ENCODE assay signal across 22 cellular contexts in the genomic region with DNA sequence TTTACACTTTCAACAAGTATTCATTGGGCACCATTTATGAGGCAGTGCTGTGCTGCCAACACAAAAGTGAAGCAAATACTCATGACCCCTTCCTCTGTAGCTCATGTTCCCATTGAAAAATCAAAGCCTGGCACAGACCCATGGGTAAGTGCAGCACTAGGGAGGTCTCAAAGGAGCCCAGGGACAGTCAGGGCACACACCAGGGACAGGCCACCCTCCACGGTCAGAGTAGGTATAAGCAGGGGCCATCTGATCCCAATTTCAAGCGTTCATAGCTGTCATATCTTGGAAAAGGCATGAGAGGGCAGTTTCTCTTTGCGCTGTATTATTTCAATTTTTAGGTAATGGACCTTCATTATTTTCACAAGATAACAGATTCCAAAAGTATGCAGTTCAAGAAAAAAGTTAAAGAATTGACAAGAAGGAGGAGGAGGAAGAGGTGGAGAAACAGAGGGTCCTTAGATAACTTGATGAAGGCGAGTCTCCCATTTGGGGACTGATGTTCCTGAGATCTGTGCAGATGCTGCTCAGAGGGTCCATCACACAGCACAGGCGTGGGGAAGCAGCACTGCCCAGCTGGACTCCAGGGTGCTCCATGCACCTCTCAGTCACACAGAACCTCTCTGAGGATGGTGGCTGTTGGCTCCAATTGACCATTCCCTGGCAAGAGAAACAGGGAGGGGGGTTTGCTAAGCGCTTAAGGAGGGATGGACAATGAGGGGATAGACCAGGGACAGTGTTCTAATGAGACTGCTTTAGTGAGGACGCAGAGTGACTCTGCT. TPM values are rescaled to one million over a fixed set of nuclear protein-coding genes. Genes with fewer than 3 reads are reported as not detected.
A peak's percentile ranks its signal among the peaks of the same experiment; 100 is the strongest.
DNase-seq lines count a peak whose midpoint lies in the region; ATAC-seq, FAIRE-seq and TF ChIP-seq lines count a peak whose summit lies in the region.
"Had no signal": no experiment of that assay in that cellular context is flagged by ENCODE, and none has a peak within 500 bp of the region (broad histone marks: within the 10 kb centered on the region; RNA-seq: fewer than 3 reads in every experiment).

No MANE protein-coding gene starts in this region.

- H3K4me1 Mint-ChIP-seq in activated T-cell treated with anti-CD3 and anti-CD28 coated beads, Interleukin-2, amount 50 U/mL, for 24 hours (ENCODE audit: low read depth), result peaks cover 13% of the 10 kb centered on the region
- H3K4me1 Mint-ChIP-seq: B cell; CD8-positive, alpha-beta memory T cell had no signal

- H3K27me3 ChIP-seq in BLaER1 treated with 17β-estradiol and CSF1 and Interleukin-3, amounts not matched to agents 10 nM and 100 nM, result no peaks in the 10 kb centered on the region
- H3K27me3 ChIP-seq in endothelial cell of umbilical vein (ENCODE audit: control insufficient read depth in 2 of 2, insufficient read depth in 2 of 2, low read length in 2 of 2), result no peaks in the 10 kb centered on the region
- H3K27me3 ChIP-seq: BLaER1 had no signal

- H4K20me1 ChIP-seq in BLaER1 treated with 17β-estradiol and CSF1 and Interleukin-3, amounts not matched to agents 10 nM and 100 nM, result no peaks in the 10 kb centered on the region
- H4K20me1 ChIP-seq in endothelial cell of umbilical vein (replicated peaks; ENCODE audit: control insufficient read depth, extremely low read depth, insufficient read depth, low read length), result no peaks in the 10 kb centered on the region
- H4K20me1 ChIP-seq: BLaER1 had no signal

- no peak overlapping the region for H3K4me3 Mint-ChIP-seq in activated T-cell treated with anti-CD3 and anti-CD28 coated beads, Interleukin-2, amount 50 U/mL, for 24 hours
- H3K4me3 Mint-ChIP-seq: B cell; CD4-positive, alpha-beta T cell; CD8-positive, alpha-beta memory T cell; HFFc6 had no signal

- no peak for TF ChIP-seq RAD21 in A549 (conservative IDR thresholded peaks at IDR 0.05 in 1 of 2, IDR thresholded peaks at IDR 0.05 in 1 of 2)

- H3K4me1 ChIP-seq in A549 (peaks cover 24% of the 10 kb centered on the region; the same call in 1 of the 3 replicates), endothelial cell of umbilical vein (ENCODE audit: control insufficient read depth, extremely low read depth, insufficient read depth, low read length) (no peaks in the 10 kb centered on the region)
- H3K4me1 ChIP-seq in BLaER1 treated with 17β-estradiol and CSF1 and Interleukin-3, amounts not matched to agents 10 nM and 100 nM, result peaks cover 0 to 64% (median 2%) of the 10 kb centered on the region in 10 experiments; a peak in 8 of 20 replicates
- H3K4me1 ChIP-seq: BLaER1 had no signal

- ATAC-seq in A549, result peak; percentile 69 to 74
- peak; percentile 43 for ATAC-seq in omental fat pad (ENCODE audit: low FRiP score)

- 91% methylated on average over 7 of the region's 7 CpGs for WGBS in A549 (ENCODE audit: missing lambda C conversion rate)

- FAIRE-seq in A549 (lab: Jason Lieb, UNC), result no peak
- no peak for FAIRE-seq in endothelial cell of umbilical vein (lab: Jason Lieb, UNC)
- FAIRE-seq: D721Med, G401.6, GM12892, H54 had no signal

- no peaks in the 10 kb centered on the region for H3K9me1 ChIP-seq in endothelial cell of umbilical vein (replicated peaks; ENCODE audit: control insufficient read depth, extremely low read depth, insufficient read depth, low read length)

- H3K4me3 ChIP-seq in A549, result no peak overlapping the region
- no peak overlapping the region for H3K4me3 ChIP-seq in BLaER1 treated with 17β-estradiol and CSF1 and Interleukin-3, amounts not matched to agents 10 nM and 100 nM
- H3K4me3 ChIP-seq in endothelial cell of umbilical vein (replicated peaks in 1 of 3; ENCODE audit: insufficient read depth in 1 of 3, low read depth in 1 of 3, low read length in 3 of 3), result no peak overlapping the region
- H3K4me3 ChIP-seq: BLaER1, HAP-1 had no signal

- no peak overlapping the region for H3K27ac Mint-ChIP-seq in activated T-cell treated with anti-CD3 and anti-CD28 coated beads, Interleukin-2, amount 50 U/mL, for 24 hours
- H3K27ac Mint-ChIP-seq: B cell; CD14-positive monocyte; CD4-positive, alpha-beta T cell; CD8-positive, alpha-beta memory T cell; HFFc6 had no signal

- CTCF ChIA-PET in A549 (lab: Yijun Ruan, JAX), result interaction anchor here (1.0 to 1.3 kb wide), 3 partner anchors 10 to 79 kb away, joined by 3 to 4 read pairs (median 4); no protein-coding TSS in a partner anchor
- CTCF ChIA-PET in endothelial cell of umbilical vein (lab: Charles Lee), result interaction anchor here (1.1 to 2.1 kb wide), 2 partner anchors 49 to 79 kb away, joined by 3 to 7 read pairs; no protein-coding TSS in a partner anchor

- H3K9me3 ChIP-seq in A549 (no peaks in the 10 kb centered on the region), endothelial cell of umbilical vein (replicated peaks; ENCODE audit: control insufficient read depth, insufficient read depth, low read length) (no peaks in the 10 kb centered on the region)
- peaks cover 0 to 5% (median 0%) of the 10 kb centered on the region in 11 experiments; a peak in 2 of 22 replicates for H3K9me3 ChIP-seq in BLaER1 treated with 17β-estradiol and CSF1 and Interleukin-3, amounts not matched to agents 10 nM and 100 nM (replicated peaks in 1 of 11)
- H3K9me3 ChIP-seq: BLaER1, HAP-1 had no signal

- TF ChIP-seq POLR2A in A549 (IDR thresholded peaks at IDR 0.05; ENCODE audit: low read length) (no peak), endothelial cell of umbilical vein (IDR thresholded peaks at IDR 0.05; ENCODE audit: low read depth, low read length) (no peak)

- no peak overlapping the region for H3K9ac ChIP-seq in BLaER1 treated with 17β-estradiol and CSF1 and Interleukin-3, amounts not matched to agents 10 nM and 100 nM
- no peak overlapping the region for H3K9ac ChIP-seq in endothelial cell of umbilical vein (replicated peaks; ENCODE audit: extremely low read depth, insufficient read depth, low read length)
- H3K9ac ChIP-seq: BLaER1 had no signal

- intact Hi-C loops in endothelial cell of umbilical vein (cut with micrococcal nuclease), result no loop called here

- H3K27me3 Mint-ChIP-seq in activated T-cell treated with anti-CD3 and anti-CD28 coated beads, Interleukin-2, amount 50 U/mL, for 24 hours, result peaks cover 42% of the 10 kb centered on the region
- H3K27me3 Mint-ChIP-seq: CD4-positive, alpha-beta T cell had no signal

- TF ChIP-seq CTCF in A549 (IDR thresholded peaks at IDR 0.05) (no peak), endothelial cell of umbilical vein (IDR thresholded peaks at IDR 0.05; ENCODE audit: extremely low read depth in 1 of 2, insufficient read depth in 1 of 2, low read depth in 1 of 2, low read length in 2 of 2) (no peak), omental fat pad (IDR thresholded peaks at IDR 0.05) (no peak)

- dilution Hi-C loops in endothelial cell of umbilical vein (cut with MboI; ENCODE audit: extremely low pct_ligation_motif_present, low sequenced_read_pairs), result no loop called here

- no peaks in the 10 kb centered on the region for H3K79me2 ChIP-seq in endothelial cell of umbilical vein (ENCODE audit: control insufficient read depth, insufficient read depth, low read length)

- peaks cover 7% of the 10 kb centered on the region for H3K9me3 Mint-ChIP-seq in activated T-cell treated with anti-CD3 and anti-CD28 coated beads, Interleukin-2, amount 50 U/mL, for 24 hours
- H3K9me3 Mint-ChIP-seq: CD4-positive, alpha-beta T cell; HFFc6 had no signal

- no peaks in the 10 kb centered on the region for H3K36me3 ChIP-seq in BLaER1 treated with 17β-estradiol and CSF1 and Interleukin-3, amounts not matched to agents 10 nM and 100 nM
- H3K36me3 ChIP-seq in endothelial cell of umbilical vein (ENCODE audit: control insufficient read depth in 2 of 2, extremely low read depth in 1 of 2, insufficient read depth in 2 of 2, low read length in 2 of 2), result peaks cover 0 to 2% of the 10 kb centered on the region in 2 experiments
- H3K36me3 ChIP-seq: BLaER1 had no signal

- no peak for TF ChIP-seq EP300 in A549 (IDR thresholded peaks at IDR 0.05)

- POLR2A ChIA-PET in A549 (lab: Yijun Ruan, JAX) (interaction anchor here (1.1 to 1.7 kb wide), 2 partner anchors 8 to 60 kb away, joined by 8 to 9 read pairs; a partner anchor contains a TSS), endothelial cell of umbilical vein (lab: Charles Lee) (interaction anchor here (0.9 kb wide), 1 partner anchor 22 kb away, joined by 3 read pairs; no protein-coding TSS in a partner anchor)

- H3K4me2 ChIP-seq in A549 (no peak overlapping the region), endothelial cell of umbilical vein (ENCODE audit: insufficient read depth, low read length) (no peak overlapping the region)
- peak overlapping the region in 6 of 11 experiments; percentile 5 to 77 (median 44); a peak in 8 of 22 replicates for H3K4me2 ChIP-seq in BLaER1 treated with 17β-estradiol and CSF1 and Interleukin-3, amounts not matched to agents 10 nM and 100 nM
- H3K4me2 ChIP-seq: BLaER1 had no signal

- BruUV-seq in endothelial cell of umbilical vein (replicated peaks; lab: Mats Ljungman, UMichigan), result no TSS peak

- H3K27ac ChIP-seq in A549 (no peak overlapping the region), endothelial cell of umbilical vein (ENCODE audit: insufficient read depth, low read depth, low read length) (no peak overlapping the region)
- peak overlapping the region in 3 of 11 experiments; percentile 41 to 80 (median 72); a peak in 4 of 22 replicates for H3K27ac ChIP-seq in BLaER1 treated with 17β-estradiol and CSF1 and Interleukin-3, amounts not matched to agents 10 nM and 100 nM
- H3K27ac ChIP-seq: BLaER1 had no signal

- H2AFZ ChIP-seq in endothelial cell of umbilical vein (ENCODE audit: low read depth, low read length), result peak overlapping the region; percentile 34

- DNase-seq in A549 (ENCODE audit: low read depth in 1 of 2, low spot score in 1 of 2), result no peak
- DNase-seq in endothelial cell of umbilical vein (ENCODE audit: low read depth, low spot score), result no peak
- DNase-seq in omental fat pad (ENCODE audit: low spot score), result no peak
- no peak for DNase-seq in DMS53 treated with DMSO at 0.1 percent for 48 hours (lab: John Stamatoyannopoulos, UW; ENCODE audit: unreplicated experiment)
- DNase-seq in activated T-cell treated with anti-CD3 and anti-CD28 coated beads, Interleukin-2, amount 50 U/mL, for 24 hours, result no peak
- DNase-seq in activated naive CD4-positive, alpha-beta T cell treated with anti-CD3 and anti-CD28 coated beads, Interleukin-2, amount 50 U/mL, for 16 hours, result no peak
- no peak for DNase-seq in NCI-H2107 (lab: John Stamatoyannopoulos, UW)
- DNase-seq: CD4-positive, alpha-beta T cell; CD8-positive, alpha-beta memory T cell; DMS 273 treated with DMSO at 0.1 percent for 48 hours; DND-41; GOT3; HFFc6 had no signal

- H3K36me3 Mint-ChIP-seq in activated T-cell treated with anti-CD3 and anti-CD28 coated beads, Interleukin-2, amount 50 U/mL, for 24 hours (ENCODE audit: low read depth), result peaks cover 10% of the 10 kb centered on the region
- H3K36me3 Mint-ChIP-seq: CD8-positive, alpha-beta memory T cell had no signal

RNA-seq across cellular contexts. Expression of a gene that starts 7.5 kb away (rescaled TPM):
- polyA plus RNA-seq in A549 (2011; rRNA removed) (666 and 725 TPM in 2 replicates), A549 (2017; fragmentation: RNase III; extraction: RNeasy Plus Mini Kit Qiagen cat#74134 plus additional on column Dnase treatment) (546 to 902 TPM (median 660 TPM) in 3 replicates), endothelial cell of umbilical vein (70.0 and 98.4 TPM in 2 replicates)
- polyA plus RNA-seq in A549 (2012; cell fraction: cytosol; rRNA removed), result 308 and 392 TPM in 2 replicates
- polyA plus RNA-seq in A549 (2012; cell fraction: nucleus; rRNA removed), result 321 and 389 TPM in 2 replicates
- polyA minus RNA-seq in A549 (2011; rRNA and poly(A)+ RNA removed), result 113 and 147 TPM in 2 replicates
- total RNA-seq in endothelial cell of umbilical vein (105 and 107 TPM in 2 replicates), omental fat pad (100 to 1,000 TPM; 160 to 932 (median 321) TPM)
- polyA plus RNA-seq in endothelial cell of umbilical vein (2011; cell fraction: cytosol; rRNA removed), result 119 and 131 TPM in 2 replicates
- 54.4 and 74.6 TPM in 2 replicates for polyA plus RNA-seq in endothelial cell of umbilical vein (2011; cell fraction: nucleus; rRNA removed)
- 159 and 194 TPM in 2 replicates for polyA plus RNA-seq in endothelial cell of umbilical vein (2012)
- 47.3 and 62.3 TPM in 2 replicates for polyA minus RNA-seq in endothelial cell of umbilical vein
- polyA minus RNA-seq in endothelial cell of umbilical vein (2011; cell fraction: cytosol; rRNA and poly(A)+ RNA removed), result 27.0 TPM
- polyA minus RNA-seq in endothelial cell of umbilical vein (2011; cell fraction: nucleus; rRNA and poly(A)+ RNA removed), result 8.8 and 14.3 TPM in 2 replicates

Comparison
In these comparisons a context has a peak if more than half of its experiments do, and no peak if none do; other contexts are left out.
1. H3K4me2 ChIP-seq: peak in BLaER1 treated with 17β-estradiol and CSF1 and Interleukin-3, amounts not matched to agents 10 nM and 100 nM (6 of 11); none in A549 (single experiment) and endothelial cell of umbilical vein (single experiment).